ENCODE assay signal across 15 cellular contexts in genomic region chr1:157176591-157177121, GRCh38. TPM values are rescaled to one million over a fixed set of nuclear protein-coding genes. Genes with fewer than 3 reads are reported as not detected.
A peak's percentile ranks its signal among the peaks of the same experiment; 100 is the strongest.
DNase-seq lines count a peak whose midpoint lies in the region; ATAC-seq and TF ChIP-seq lines count a peak whose summit lies in the region.
"Had no signal": no experiment of that assay in that cellular context is flagged by ENCODE, and none has a peak within 500 bp of the region (broad histone marks: within the 10 kb centered on the region; RNA-seq: fewer than 3 reads in every experiment).

No MANE protein-coding gene starts in this region.

- intact Hi-C loops in lower lobe of right lung (cut with DNase I) = no loop called here
- intact Hi-C loops in upper lobe of right lung (cut with DNase I) = no loop called here

- H3K9me3 ChIP-seq in lower lobe of right lung (no peaks in the 10 kb centered on the region), upper lobe of right lung (no peaks in the 10 kb centered on the region)
- H3K9me3 ChIP-seq: heart left ventricle, prostate gland, SJCRH30 had no signal

- ATAC-seq in GM18511 (IDR thresholded peaks at IDR 0.05; ENCODE audit: unreplicated experiment) (peak; percentile 68), GM21423 (IDR thresholded peaks at IDR 0.05; ENCODE audit: unreplicated experiment) (peak; percentile 39), HG03378 (IDR thresholded peaks at IDR 0.05; ENCODE audit: unreplicated experiment) (peak; percentile 45), lower lobe of right lung (no peak), upper lobe of right lung (no peak)
- ATAC-seq: activated CD8-positive, alpha-beta T cell treated with anti-CD3 and anti-CD28 coated beads for 36 hours; heart left ventricle had no signal

- H3K27me3 ChIP-seq in lower lobe of right lung (ENCODE audit: low read depth) (peaks cover 4% of the 10 kb centered on the region), upper lobe of right lung (no peaks in the 10 kb centered on the region)
- H3K27me3 ChIP-seq: SJCRH30 had no signal

- DNase-seq in left kidney (ENCODE audit: low read depth, low spot score) = peak; percentile 41
- no peak for DNase-seq in GM19240 (ENCODE audit: insufficient read length, low spot score)
- no peak for DNase-seq in lower lobe of right lung
- DNase-seq in central memory CD4-positive, alpha-beta T cell = no peak
- DNase-seq in upper lobe of right lung = no peak
- DNase-seq: activated CD8-positive, alpha-beta T cell treated with anti-CD3 and anti-CD28 coated beads for 36 hours; amygdala; heart left ventricle; HFFc6; NCI-H2029 treated with DMSO at 0.1 percent for 48 hours had no signal

- H3K27ac ChIP-seq in lower lobe of right lung (no peak overlapping the region), upper lobe of right lung (no peak overlapping the region)
- H3K27ac ChIP-seq: heart left ventricle, prostate gland, SJCRH30 had no signal

- H3K4me1 ChIP-seq in lower lobe of right lung = no peaks in the 10 kb centered on the region
- H3K4me1 ChIP-seq in upper lobe of right lung = no peaks in the 10 kb centered on the region
- H3K4me1 ChIP-seq: heart left ventricle, prostate gland, SJCRH30 had no signal

- TF ChIP-seq CTCF in lower lobe of right lung (IDR thresholded peaks at IDR 0.05) (no peak), upper lobe of right lung (IDR thresholded peaks at IDR 0.05) (no peak)

- H3K4me3 ChIP-seq in lower lobe of right lung = no peak overlapping the region
- no peak overlapping the region for H3K4me3 ChIP-seq in upper lobe of right lung
- H3K4me3 ChIP-seq: heart left ventricle, prostate gland, SJCRH30 had no signal

- H3K36me3 ChIP-seq in lower lobe of right lung (no peaks in the 10 kb centered on the region), upper lobe of right lung (no peaks in the 10 kb centered on the region)
- H3K36me3 ChIP-seq: heart left ventricle, prostate gland, SJCRH30 had no signal

RNA-seq across cellular contexts. Expression of gene ETV3, which starts 38.5 kb away (rescaled TPM):
- 29.5 TPM for total RNA-seq in lower lobe of right lung
- 39.2 TPM for total RNA-seq in upper lobe of right lung

Comparison
In these comparisons a context has a peak if more than half of its experiments do, and no peak if none do; other contexts are left out.
1. ATAC-seq: peak in GM18511 (single experiment), GM21423 (single experiment) and HG03378 (single experiment); none in lower lobe of right lung (0 of 2) and upper lobe of right lung (single experiment).